In the genomic region with DNA sequence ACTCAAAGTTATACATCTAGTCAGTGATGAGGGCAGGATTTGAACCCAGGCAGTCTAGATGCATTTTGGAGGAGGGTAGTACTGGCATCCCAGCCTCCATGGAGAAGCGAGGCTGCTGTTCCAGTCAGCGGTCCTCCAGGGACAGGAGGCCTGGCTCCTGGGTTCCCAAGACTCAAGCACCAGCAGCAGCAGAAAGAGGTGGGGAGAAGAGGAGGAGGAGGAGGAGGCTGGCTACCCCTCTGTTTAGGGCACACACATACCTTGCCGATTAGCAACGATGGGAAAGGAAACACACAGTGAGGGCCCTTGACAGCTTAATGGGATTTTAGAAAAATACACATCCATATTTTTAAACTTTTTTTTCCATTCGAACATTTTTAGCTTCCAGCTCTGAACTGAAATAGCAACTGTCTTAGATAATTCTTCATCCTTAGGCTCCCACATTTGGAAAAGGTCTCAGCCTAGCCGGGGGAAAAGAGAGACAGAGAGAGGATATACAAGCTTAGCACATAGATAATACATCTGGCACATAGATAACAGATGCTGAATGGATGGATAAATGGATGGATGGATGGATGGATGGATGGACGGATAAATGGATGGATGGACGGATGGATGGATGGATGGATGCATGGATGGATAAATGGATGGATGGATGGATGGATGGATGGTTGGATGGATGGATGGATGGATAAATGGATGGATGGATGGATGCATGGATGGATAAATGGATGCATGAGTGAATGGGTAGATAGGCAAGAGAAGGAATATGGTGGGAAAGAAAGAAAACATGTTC, we compare ENCODE assay signal across 16 cellular contexts.
DNase-seq lines count a peak whose midpoint lies in the region; ATAC-seq, FAIRE-seq and TF ChIP-seq lines count a peak whose summit lies in the region.
"Had no signal": no experiment of that assay in that cellular context is flagged by ENCODE, and none has a peak within 500 bp of the region (broad histone marks: within the 10 kb centered on the region; RNA-seq: fewer than 3 reads in every experiment).

No MANE protein-coding gene starts in this region.

- no peak for TF ChIP-seq CTCF in D721Med (IDR thresholded peaks at IDR 0.05; ENCODE audit: insufficient read depth, missing control alignments)

- ATAC-seq in stimulated activated naive CD8-positive, alpha-beta T cell treated with anti-CD3 and anti-CD28 coated beads, Interleukin-15, Interleukin-2, amounts not matched to agents 100 U/mL and 50 U/mL, for 24 hours, result no peak
- ATAC-seq: A549 had no signal

- peaks cover 10% of the 10 kb centered on the region for H3K9me3 Mint-ChIP-seq in activated CD4-positive, alpha-beta memory T cell treated with anti-CD3 and anti-CD28 coated beads for 36 hours
- H3K9me3 Mint-ChIP-seq in activated CD4-positive, alpha-beta memory T cell treated with anti-CD3 and anti-CD28 coated beads, Interleukin-2, amount 10 ng/mL, durations not matched to agents 7 days and 5 days, result peaks cover 10% of the 10 kb centered on the region
- H3K9me3 Mint-ChIP-seq in stimulated activated naive CD8-positive, alpha-beta T cell treated with anti-CD3 and anti-CD28 coated beads, Interleukin-15, Interleukin-2, amounts not matched to agents 100 ng/mL and 50 ng/mL, for 24 hours, result peaks cover 8% of the 10 kb centered on the region

- intact Hi-C loops in activated CD4-positive, alpha-beta memory T cell treated with anti-CD3 and anti-CD28 coated beads for 36 hours (cut with micrococcal nuclease), result loop anchor here (5.0 kb wide), 1 partner anchor 52 kb away; no protein-coding TSS in a partner anchor

- H3K27ac Mint-ChIP-seq in activated CD4-positive, alpha-beta memory T cell treated with anti-CD3 and anti-CD28 coated beads for 36 hours, result peak overlapping the region; percentile 19
- no peak overlapping the region for H3K27ac Mint-ChIP-seq in activated CD4-positive, alpha-beta memory T cell treated with anti-CD3 and anti-CD28 coated beads, Interleukin-2, amount 10 ng/mL, durations not matched to agents 7 days and 5 days
- peak overlapping the region; percentile 1 for H3K27ac Mint-ChIP-seq in stimulated activated naive CD8-positive, alpha-beta T cell treated with anti-CD3 and anti-CD28 coated beads, Interleukin-15, Interleukin-2, amounts not matched to agents 100 ng/mL and 50 ng/mL, for 24 hours
- H3K27ac Mint-ChIP-seq: IgD-negative memory B cell had no signal

- H3K4me3 Mint-ChIP-seq in activated CD4-positive, alpha-beta memory T cell treated with anti-CD3 and anti-CD28 coated beads for 36 hours, result no peak overlapping the region
- H3K4me3 Mint-ChIP-seq in activated CD4-positive, alpha-beta memory T cell treated with anti-CD3 and anti-CD28 coated beads, Interleukin-2, amount 10 ng/mL, durations not matched to agents 7 days and 5 days, result no peak overlapping the region
- no peak overlapping the region for H3K4me3 Mint-ChIP-seq in stimulated activated naive CD8-positive, alpha-beta T cell treated with anti-CD3 and anti-CD28 coated beads, Interleukin-15, Interleukin-2, amounts not matched to agents 100 ng/mL and 50 ng/mL, for 24 hours
- H3K4me3 Mint-ChIP-seq: CD4-positive, alpha-beta memory T cell had no signal

- TF ChIP-seq POLR2A in erythroblast (IDR thresholded peaks at IDR 0.05; ENCODE audit: low read length), result no peak

- no peaks in the 10 kb centered on the region for H3K27me3 Mint-ChIP-seq in activated CD4-positive, alpha-beta memory T cell treated with anti-CD3 and anti-CD28 coated beads for 36 hours
- H3K27me3 Mint-ChIP-seq in activated CD4-positive, alpha-beta memory T cell treated with anti-CD3 and anti-CD28 coated beads, Interleukin-2, amount 10 ng/mL, durations not matched to agents 7 days and 5 days, result no peaks in the 10 kb centered on the region
- no peaks in the 10 kb centered on the region for H3K27me3 Mint-ChIP-seq in stimulated activated naive CD8-positive, alpha-beta T cell treated with anti-CD3 and anti-CD28 coated beads, Interleukin-15, Interleukin-2, amounts not matched to agents 100 ng/mL and 50 ng/mL, for 24 hours
- H3K27me3 Mint-ChIP-seq: CD4-positive, alpha-beta memory T cell; IgD-negative memory B cell had no signal

- CTCF ChIA-PET in activated CD4-positive, alpha-beta memory T cell treated with anti-CD3 and anti-CD28 coated beads for 36 hours (lab: Charles Lee), result interaction anchor here (0.6 kb wide), 1 partner anchor 220 kb away, joined by 3 read pairs; no protein-coding TSS in a partner anchor
- CTCF ChIA-PET in activated CD4-positive, alpha-beta memory T cell treated with anti-CD3 and anti-CD28 coated beads, Interleukin-2, amount 10 ng/mL, durations not matched to agents 7 days and 5 days (lab: Charles Lee), result no interaction called here

- no peak for FAIRE-seq in D721Med (lab: Jason Lieb, UNC)
- FAIRE-seq: A549, GM19239, HTR-8/SVneo had no signal

- DNase-seq in activated CD4-positive, alpha-beta memory T cell treated with anti-CD3 and anti-CD28 coated beads for 36 hours, result no peak
- no peak for DNase-seq in activated CD4-positive, alpha-beta memory T cell treated with anti-CD3 and anti-CD28 coated beads, Interleukin-2, amount 10 ng/mL, durations not matched to agents 7 days and 5 days
- DNase-seq in stimulated activated naive CD8-positive, alpha-beta T cell treated with anti-CD3 and anti-CD28 coated beads, Interleukin-15, Interleukin-2, amounts not matched to agents 100 U/mL and 50 U/mL, for 24 hours, result no peak
- peak; percentile 3 for DNase-seq in putamen (ENCODE audit: low spot score)
- DNase-seq in erythroblast (lab: John Stamatoyannopoulos, UW), result no peak
- no peak for DNase-seq in ecto neural progenitor cell (ENCODE audit: low spot score)
- no peak for DNase-seq in D721Med (ENCODE audit: insufficient read length, low spot score)
- DNase-seq: AML-193; CD4-positive, alpha-beta memory T cell; DMS79 treated with DMSO at 0.1 percent for 48 hours; GF-D8 had no signal

- POLR2A ChIA-PET in activated CD4-positive, alpha-beta memory T cell treated with anti-CD3 and anti-CD28 coated beads for 36 hours (lab: Charles Lee), result no interaction called here
- POLR2A ChIA-PET in activated CD4-positive, alpha-beta memory T cell treated with anti-CD3 and anti-CD28 coated beads, Interleukin-2, amount 10 ng/mL, durations not matched to agents 7 days and 5 days (lab: Charles Lee), result no interaction called here

- peaks cover 1% of the 10 kb centered on the region for H3K36me3 Mint-ChIP-seq in activated CD4-positive, alpha-beta memory T cell treated with anti-CD3 and anti-CD28 coated beads for 36 hours
- peaks cover 2% of the 10 kb centered on the region for H3K36me3 Mint-ChIP-seq in activated CD4-positive, alpha-beta memory T cell treated with anti-CD3 and anti-CD28 coated beads, Interleukin-2, amount 10 ng/mL, durations not matched to agents 7 days and 5 days (ENCODE audit: low read depth)
- H3K36me3 Mint-ChIP-seq in stimulated activated naive CD8-positive, alpha-beta T cell treated with anti-CD3 and anti-CD28 coated beads, Interleukin-15, Interleukin-2, amounts not matched to agents 100 ng/mL and 50 ng/mL, for 24 hours (ENCODE audit: low read depth), result no peaks in the 10 kb centered on the region
- H3K36me3 Mint-ChIP-seq: CD4-positive, alpha-beta memory T cell had no signal

- peaks cover 28% of the 10 kb centered on the region for H3K4me1 Mint-ChIP-seq in activated CD4-positive, alpha-beta memory T cell treated with anti-CD3 and anti-CD28 coated beads for 36 hours (ENCODE audit: low read depth)
- peaks cover 22% of the 10 kb centered on the region for H3K4me1 Mint-ChIP-seq in activated CD4-positive, alpha-beta memory T cell treated with anti-CD3 and anti-CD28 coated beads, Interleukin-2, amount 10 ng/mL, durations not matched to agents 7 days and 5 days
- peaks cover 42% of the 10 kb centered on the region for H3K4me1 Mint-ChIP-seq in stimulated activated naive CD8-positive, alpha-beta T cell treated with anti-CD3 and anti-CD28 coated beads, Interleukin-15, Interleukin-2, amounts not matched to agents 100 ng/mL and 50 ng/mL, for 24 hours (ENCODE audit: low read depth)
